In genomic region chr17:30200661-30201060, GRCh38 we compare ENCODE assay signal across 3 cellular contexts. TPM values are rescaled to one million over a fixed set of nuclear protein-coding genes. Genes with fewer than 3 reads are reported as not detected.
"Had no signal": no experiment of that assay in that cellular context is flagged by ENCODE, and none has a peak within 500 bp of the region (broad histone marks: within the 10 kb centered on the region; RNA-seq: fewer than 3 reads in every experiment).

No MANE protein-coding gene starts in this region.

RNA-seq across cellular contexts. Expression of gene SLC6A4, which starts 34.8 kb away (rescaled TPM):
- total RNA-seq: LHCN-M2, MCF 10A, NCI-H460 had no signal
